8 cellular contexts compared by ENCODE assay signal in genomic region chr17:7313890-7314718, GRCh38. TPM values are rescaled to one million over a fixed set of nuclear protein-coding genes. Genes with fewer than 3 reads are reported as not detected.
DNase-seq lines count a peak whose midpoint lies in the region; ATAC-seq and TF ChIP-seq lines count a peak whose summit lies in the region.

No MANE protein-coding gene starts in this region.

- peaks cover 8 to 23% of the 10 kb centered on the region in 2 donors for H3K36me3 ChIP-seq in prostate gland

- no peaks in the 10 kb centered on the region for H3K9me3 ChIP-seq in prostate gland

- ATAC-seq in esophagus mucosa, result no peak

- H3K27me3 ChIP-seq in prostate gland (replicated peaks; ENCODE audit: insufficient read depth), result no peaks in the 10 kb centered on the region

- peak; percentile 47 for DNase-seq in GM12865 (ENCODE audit: low read depth)
- DNase-seq in RKO (ENCODE audit: low spot score), result peak; percentile 73
- DNase-seq in epithelial cell of proximal tubule (ENCODE audit: low read depth), result no peak
- DNase-seq in prostate gland (ENCODE audit: low spot score), result no peak
- no peak for DNase-seq in OCI-M1 (lab: John Stamatoyannopoulos, UW)
- DNase-seq in iPS-NIHi11 (ENCODE audit: low spot score), result no peak
- no peak for DNase-seq in stimulated activated CD4-positive, alpha-beta T cell treated with anti-CD3 and anti-CD28 coated beads, Interleukin-4, amount 100 ng/mL, for 24 hours

- H3K27ac ChIP-seq in prostate gland, result peak overlapping the region; percentile 91 to 93

- whole genome bisulfite sequencing in prostate gland, result 51% methylated on average over 9 of the region's 9 CpGs

- intact Hi-C loops in prostate gland (cut with DNase I), result no loop called here

- no peak for TF ChIP-seq POLR2A in prostate gland (IDR thresholded peaks at IDR 0.05)

- no peak for TF ChIP-seq CTCF in GM12865 (IDR thresholded peaks at IDR 0.05; ENCODE audit: insufficient read depth, low read depth, low read length, missing control alignments)
- TF ChIP-seq CTCF in epithelial cell of proximal tubule (conservative IDR thresholded peaks at IDR 0.05; ENCODE audit: low read depth, low read length), result no peak
- no peak for TF ChIP-seq CTCF in prostate gland (IDR thresholded peaks at IDR 0.05)

- H3K4me1 ChIP-seq in prostate gland (replicated peaks), result peaks cover 17% of the 10 kb centered on the region

- peak overlapping the region; percentile 64 for H3K4me3 ChIP-seq in GM12865 (ENCODE audit: low read depth, low read length)
- peak overlapping the region; percentile 86 for H3K4me3 ChIP-seq in epithelial cell of proximal tubule (ENCODE audit: low read depth, low read length)
- peak overlapping the region; percentile 82 to 88 for H3K4me3 ChIP-seq in prostate gland

RNA-seq across cellular contexts. Expression of gene GPS2, which starts 1.1 kb away (rescaled TPM):
- total RNA-seq in epithelial cell of proximal tubule, result 91.5 and 104 TPM in 2 replicates
- 100 to 1,000 TPM in 1 of 2 donors, 10 to 100 TPM in 1; 88.4 to 140 TPM for total RNA-seq in prostate gland
- 38.9 TPM for total RNA-seq in esophagus mucosa

RNA-seq across cellular contexts. Expression of gene EIF5A, which starts 6.7 kb away (rescaled TPM):
- total RNA-seq in epithelial cell of proximal tubule, result 353 and 817 TPM in 2 replicates
- total RNA-seq in prostate gland, result 100 to 1,000 TPM; 172 to 195 TPM
- 623 TPM for total RNA-seq in esophagus mucosa

RNA-seq across cellular contexts. Expression of gene NEURL4, which starts 15.0 kb away (rescaled TPM):
- total RNA-seq in epithelial cell of proximal tubule, result 13.4 and 19.3 TPM in 2 replicates
- total RNA-seq in prostate gland, result 10 to 100 TPM; 15.7 to 36.0 TPM
- 13.5 TPM for total RNA-seq in esophagus mucosa

RNA-seq across cellular contexts. Expression of gene YBX2, which starts 19.7 kb away (rescaled TPM):
- total RNA-seq in epithelial cell of proximal tubule, result 0.14 and 0.35 TPM in 2 replicates
- total RNA-seq in prostate gland, result 10 to 100 TPM in 1 of 2 donors, under 1 TPM in 1; 0.64 to 49.1 TPM
- total RNA-seq in esophagus mucosa, result 0.96 TPM

RNA-seq across cellular contexts. Expression of gene ACAP1, which starts 22.2 kb away (rescaled TPM):
- total RNA-seq in epithelial cell of proximal tubule, result 0.81 and 1.4 TPM in 2 replicates
- total RNA-seq in prostate gland, result 1 to 10 TPM; 2.5 to 6.5 TPM
- total RNA-seq in esophagus mucosa, result 3.8 TPM

Comparison
In these comparisons a context has a peak if more than half of its experiments do, and no peak if none do; other contexts are left out.
1. DNase-seq: peak in GM12865 (single experiment) and RKO (single experiment); none in epithelial cell of proximal tubule (single experiment), prostate gland (single experiment), OCI-M1 (single experiment), iPS-NIHi11 (single experiment) and stimulated activated CD4-positive, alpha-beta T cell treated with anti-CD3 and anti-CD28 coated beads, Interleukin-4, amount 100 ng/mL, for 24 hours (single experiment).
2. Peak in every context shown above with its lines, with median percentiles within 50 percentile points of each other: H3K4me3 ChIP-seq.